Comparison of ENCODE assay signal across 1 cellular context in genomic region chr3:129567176-129567705, GRCh38.
A peak's percentile ranks its signal among the peaks of the same experiment; 100 is the strongest.
TF ChIP-seq lines count a peak whose summit lies in the region.

No MANE protein-coding gene starts in this region.

TF ChIP-seq in K562, 482 proteins besides CTCF, POLR2A, EP300 and RAD21:
- TF ChIP-seq ZBTB33 (CRISPR knock-in tag; IDR thresholded peaks at IDR 0.05): peak; percentile 67
- TF ChIP-seq NFE2 (IDR thresholded peaks at IDR 0.05; ENCODE audit: low read depth): no peak
- no peak for TF ChIP-seq ZBTB8A (IDR thresholded peaks at IDR 0.05; ENCODE audit: partially characterized antibody)
